In the genomic region with DNA sequence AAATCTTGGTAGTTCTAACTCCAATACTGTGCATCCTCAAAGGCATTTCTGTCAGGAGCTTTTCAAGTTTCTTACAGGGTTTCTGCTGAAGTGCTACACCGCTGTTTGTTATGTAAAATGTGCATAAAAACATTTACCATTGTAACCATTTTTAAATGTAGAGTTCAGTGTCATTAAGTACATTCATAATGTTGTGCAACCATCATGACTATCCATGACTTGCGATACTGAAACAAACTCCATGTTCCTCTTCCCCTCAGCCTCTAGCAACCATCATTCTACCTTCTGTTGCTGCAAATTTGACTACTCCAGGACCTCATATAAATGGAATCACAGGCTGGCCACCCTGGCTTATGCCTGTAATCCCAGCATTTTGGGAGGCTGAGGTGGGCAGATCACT, we compare ENCODE assay signal across 1 cellular context.
TF ChIP-seq lines count a peak whose summit lies in the region.

No MANE protein-coding gene starts in this region.

TF ChIP-seq in HepG2, 621 proteins besides CTCF, POLR2A, EP300 and RAD21:
- TF ChIP-seq GPN1 (CRISPR knock-in tag; IDR thresholded peaks at IDR 0.05; ENCODE audit: borderline replicate concordance): no peak
